Comparison of ENCODE assay signal across 1 cellular context in the genomic region with DNA sequence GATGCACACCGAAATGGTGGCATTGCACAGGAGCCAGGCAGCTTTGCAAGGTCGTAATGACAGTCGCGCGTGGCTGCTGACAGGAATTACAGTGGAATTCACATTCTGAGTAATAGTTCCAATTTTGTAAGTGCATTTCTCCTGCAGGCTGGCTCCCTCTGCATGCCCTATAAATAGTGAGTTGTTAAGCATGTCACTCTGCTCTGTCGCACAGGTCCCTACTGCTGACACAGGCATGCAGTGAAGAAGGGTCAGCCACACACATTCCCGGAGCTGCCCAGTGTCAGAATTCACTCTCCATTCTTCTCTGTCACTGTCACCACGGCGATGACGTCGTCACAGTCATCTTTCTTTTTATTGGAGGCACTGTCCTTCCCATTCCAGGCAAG.
TF ChIP-seq lines count a peak whose summit lies in the region.

No MANE protein-coding gene starts in this region.

TF ChIP-seq in liver, 16 proteins besides CTCF, POLR2A, EP300 and RAD21 (continued from another document):
- TF ChIP-seq, protein P1, sequence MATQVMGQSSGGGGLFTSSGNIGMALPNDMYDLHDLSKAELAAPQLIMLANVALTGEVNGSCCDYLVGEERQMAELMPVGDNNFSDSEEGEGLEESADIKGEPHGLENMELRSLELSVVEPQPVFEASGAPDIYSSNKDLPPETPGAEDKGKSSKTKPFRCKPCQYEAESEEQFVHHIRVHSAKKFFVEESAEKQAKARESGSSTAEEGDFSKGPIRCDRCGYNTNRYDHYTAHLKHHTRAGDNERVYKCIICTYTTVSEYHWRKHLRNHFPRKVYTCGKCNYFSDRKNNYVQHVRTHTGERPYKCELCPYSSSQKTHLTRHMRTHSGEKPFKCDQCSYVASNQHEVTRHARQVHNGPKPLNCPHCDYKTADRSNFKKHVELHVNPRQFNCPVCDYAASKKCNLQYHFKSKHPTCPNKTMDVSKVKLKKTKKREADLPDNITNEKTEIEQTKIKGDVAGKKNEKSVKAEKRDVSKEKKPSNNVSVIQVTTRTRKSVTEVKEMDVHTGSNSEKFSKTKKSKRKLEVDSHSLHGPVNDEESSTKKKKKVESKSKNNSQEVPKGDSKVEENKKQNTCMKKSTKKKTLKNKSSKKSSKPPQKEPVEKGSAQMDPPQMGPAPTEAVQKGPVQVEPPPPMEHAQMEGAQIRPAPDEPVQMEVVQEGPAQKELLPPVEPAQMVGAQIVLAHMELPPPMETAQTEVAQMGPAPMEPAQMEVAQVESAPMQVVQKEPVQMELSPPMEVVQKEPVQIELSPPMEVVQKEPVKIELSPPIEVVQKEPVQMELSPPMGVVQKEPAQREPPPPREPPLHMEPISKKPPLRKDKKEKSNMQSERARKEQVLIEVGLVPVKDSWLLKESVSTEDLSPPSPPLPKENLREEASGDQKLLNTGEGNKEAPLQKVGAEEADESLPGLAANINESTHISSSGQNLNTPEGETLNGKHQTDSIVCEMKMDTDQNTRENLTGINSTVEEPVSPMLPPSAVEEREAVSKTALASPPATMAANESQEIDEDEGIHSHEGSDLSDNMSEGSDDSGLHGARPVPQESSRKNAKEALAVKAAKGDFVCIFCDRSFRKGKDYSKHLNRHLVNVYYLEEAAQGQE (IDR thresholded peaks at IDR 0.05) = no peak
- no peak for TF ChIP-seq EGR1 (IDR thresholded peaks at IDR 0.05; ENCODE audit: low read depth in 2 of 2)
- no peak for TF ChIP-seq FOXA1 (IDR thresholded peaks at IDR 0.05)
- no peak for TF ChIP-seq SP1 (IDR thresholded peaks at IDR 0.05)
- TF ChIP-seq NR2F2 (IDR thresholded peaks at IDR 0.05) = no peak
- TF ChIP-seq HNF4A (conservative IDR thresholded peaks at IDR 0.05) = no peak
- no peak for TF ChIP-seq HNF4G (IDR thresholded peaks at IDR 0.05)
